1 cellular context compared by ENCODE assay signal in genomic region chr7:26291699-26292538, GRCh38.
TF ChIP-seq lines count a peak whose summit lies in the region.

TSS of gene SNX10 (plus strand) at chr7:26291862. CDS start at chr7:26346443, 54,581 bp downstream.

TF ChIP-seq in K562, 482 proteins besides CTCF, POLR2A, EP300 and RAD21 (continued from another document and continues in another):
- TF ChIP-seq ELF1 (tag; IDR thresholded peaks at IDR 0.05) = peak; percentile 74
- TF ChIP-seq L3MBTL2 (IDR thresholded peaks at IDR 0.05) = no peak
- no peak for TF ChIP-seq ZNF518B (CRISPR knock-in tag; IDR thresholded peaks at IDR 0.05)
- peak; percentile 87 for TF ChIP-seq RB1 (IDR thresholded peaks at IDR 0.05; ENCODE audit: low read depth)
- TF ChIP-seq STAG1 (CRISPR knock-in tag; IDR thresholded peaks at IDR 0.05; ENCODE audit: borderline replicate concordance) = no peak
- no peak for TF ChIP-seq TCF3 (CRISPR knock-in tag; IDR thresholded peaks at IDR 0.05)
- no peak for TF ChIP-seq FOXA3 (CRISPR knock-in tag; conservative IDR thresholded peaks at IDR 0.05 in 1 of 2, IDR thresholded peaks at IDR 0.05 in 1 of 2)
- TF ChIP-seq RBBP5 (IDR thresholded peaks at IDR 0.05; ENCODE audit: borderline replicate concordance, insufficient read depth, low read length, poor library complexity, severe bottlenecking) = no peak
- no peak for TF ChIP-seq SREBF1 (IDR thresholded peaks at IDR 0.05; ENCODE audit: borderline replicate concordance, low read depth, low read length)
- peak; percentile 81 for TF ChIP-seq CCNT2 (IDR thresholded peaks at IDR 0.05; ENCODE audit: borderline replicate concordance, extremely low read depth, insufficient read length, low read depth, low read length)
- no peak for TF ChIP-seq SMAD2 (IDR thresholded peaks at IDR 0.05; ENCODE audit: low read depth, low read length)
- TF ChIP-seq ELK3 (CRISPR knock-in tag; IDR thresholded peaks at IDR 0.05) = no peak
- TF ChIP-seq FOXA1 (IDR thresholded peaks at IDR 0.05; ENCODE audit: borderline replicate concordance) = no peak
- no peak for TF ChIP-seq ZNF586 (CRISPR knock-in tag; conservative IDR thresholded peaks at IDR 0.05)
- no peak for TF ChIP-seq SIX5 (IDR thresholded peaks at IDR 0.05; ENCODE audit: borderline replicate concordance in 1 of 2, insufficient read depth in 1 of 2, low read depth in 1 of 2, low read length in 2 of 2)
- no peak for TF ChIP-seq ESRRB (CRISPR knock-in tag; IDR thresholded peaks at IDR 0.05; ENCODE audit: borderline replicate concordance)
- peak; percentile 68; the same call in 1 of the 2 replicates for TF ChIP-seq PHF8 (IDR thresholded peaks at IDR 0.05; ENCODE audit: borderline replicate concordance, low read length)
- 0 out of 4 replicates have a peak, but pooled peaks of 1 of the 2 experiments have one; percentile 28 for TF ChIP-seq SIN3A (IDR thresholded peaks at IDR 0.05; ENCODE audit: borderline replicate concordance in 2 of 2, control insufficient read depth in 1 of 2, low read depth in 2 of 2, low read length in 2 of 2)
- no peak for TF ChIP-seq CC2D1A (IDR thresholded peaks at IDR 0.05)
- no peak for TF ChIP-seq ZNF830 (CRISPR knock-in tag; IDR thresholded peaks at IDR 0.05)
- no peak for TF ChIP-seq EWSR1 (IDR thresholded peaks at IDR 0.05; ENCODE audit: borderline replicate concordance, low read depth, partially characterized antibody)
- no peak for TF ChIP-seq ZNF717 (CRISPR knock-in tag; IDR thresholded peaks at IDR 0.05)
- no peak for TF ChIP-seq SRF (CRISPR knock-in tag; IDR thresholded peaks at IDR 0.05)
- no peak for TF ChIP-seq NFXL1 (CRISPR knock-in tag; IDR thresholded peaks at IDR 0.05)
- no peak for TF ChIP-seq XRCC5 (IDR thresholded peaks at IDR 0.05; ENCODE audit: low read depth, low read length)
- no peak for TF ChIP-seq ZNF561 (CRISPR knock-in tag; conservative IDR thresholded peaks at IDR 0.05)
- peak; percentile 97 for TF ChIP-seq CTBP1 (IDR thresholded peaks at IDR 0.05; ENCODE audit: borderline replicate concordance)
- no peak for TF ChIP-seq SAFB2 (IDR thresholded peaks at IDR 0.05; ENCODE audit: borderline replicate concordance, low read depth, low read length, severe bottlenecking)
- no peak for TF ChIP-seq NR0B1 (IDR thresholded peaks at IDR 0.05; ENCODE audit: partially characterized antibody)
- TF ChIP-seq CREB1 (IDR thresholded peaks at IDR 0.05) = no peak
- no peak for TF ChIP-seq CREB1 (CRISPR knock-in tag; IDR thresholded peaks at IDR 0.05)
- no peak for TF ChIP-seq PBX2 (CRISPR knock-in tag; IDR thresholded peaks at IDR 0.05; ENCODE audit: low read depth)
- no peak for TF ChIP-seq PBX2 (tag; conservative IDR thresholded peaks at IDR 0.05; ENCODE audit: low read depth)
- TF ChIP-seq ZNF212 (CRISPR knock-in tag; IDR thresholded peaks at IDR 0.05) = no peak
- TF ChIP-seq ZBED1 (IDR thresholded peaks at IDR 0.05) = no peak
- no peak for TF ChIP-seq CGGBP1 (CRISPR knock-in tag; IDR thresholded peaks at IDR 0.05)
- no peak for TF ChIP-seq SRSF3 (IDR thresholded peaks at IDR 0.05; ENCODE audit: insufficient read depth, low read length)
- no peak for TF ChIP-seq PURB (CRISPR knock-in tag; IDR thresholded peaks at IDR 0.05; ENCODE audit: low read depth)
- no peak for TF ChIP-seq SP2 (IDR thresholded peaks at IDR 0.05; ENCODE audit: extremely low read depth, low read depth, low read length, poor library complexity, severe bottlenecking)
- no peak for TF ChIP-seq ZNF280B (CRISPR knock-in tag; IDR thresholded peaks at IDR 0.05)
- TF ChIP-seq PCBP1 (IDR thresholded peaks at IDR 0.05; ENCODE audit: low read depth, low read length, poor library complexity, severe bottlenecking) = peak; percentile 78
- no peak for TF ChIP-seq GATA2 (CRISPR knock-in tag; IDR thresholded peaks at IDR 0.05)
- no peak for TF ChIP-seq ZNF436 (CRISPR knock-in tag; IDR thresholded peaks at IDR 0.05)
- TF ChIP-seq ZNF24 (IDR thresholded peaks at IDR 0.05) = peak; percentile 56; the same call in 1 of the 2 replicates
- peak; percentile 81 for TF ChIP-seq POLR2G (IDR thresholded peaks at IDR 0.05; ENCODE audit: low read depth, low read length)
- TF ChIP-seq ZNF3 (CRISPR knock-in tag; IDR thresholded peaks at IDR 0.05) = no peak
- peak; percentile 51 to 54; a peak in 2 of 4 replicates for TF ChIP-seq UBTF (IDR thresholded peaks at IDR 0.05; ENCODE audit: borderline replicate concordance in 1 of 2, low read depth in 2 of 2, low read length in 2 of 2)
- no peak for TF ChIP-seq HEY1 (CRISPR knock-in tag; IDR thresholded peaks at IDR 0.05; ENCODE audit: borderline replicate concordance)
- TF ChIP-seq ZKSCAN3 (CRISPR knock-in tag; IDR thresholded peaks at IDR 0.05) = no peak
- TF ChIP-seq ZNF699 (CRISPR knock-in tag; IDR thresholded peaks at IDR 0.05; ENCODE audit: insufficient replicate concordance) = no peak
- TF ChIP-seq CREB5 (CRISPR knock-in tag; IDR thresholded peaks at IDR 0.05) = no peak
- TF ChIP-seq SRSF1 (IDR thresholded peaks at IDR 0.05; ENCODE audit: low read depth, low read length) = no peak
- TF ChIP-seq ZNF584 (CRISPR knock-in tag; IDR thresholded peaks at IDR 0.05; ENCODE audit: low read depth) = 0 out of 2 replicates have a peak, but pooled peaks have one; percentile 59
- no peak for TF ChIP-seq PYGO2 (tag; IDR thresholded peaks at IDR 0.05)
- peak; percentile 64 for TF ChIP-seq HMGN3 (IDR thresholded peaks at IDR 0.05; ENCODE audit: borderline replicate concordance, extremely low read depth, insufficient read length, low read depth, low read length)
- TF ChIP-seq ZNF696 (CRISPR knock-in tag; conservative IDR thresholded peaks at IDR 0.05) = no peak
- no peak for TF ChIP-seq FOXM1 (IDR thresholded peaks at IDR 0.05; ENCODE audit: low read depth)
- TF ChIP-seq FOXM1 (CRISPR knock-in tag; IDR thresholded peaks at IDR 0.05; ENCODE audit: low read depth) = no peak
- TF ChIP-seq ZNF23 (CRISPR knock-in tag; IDR thresholded peaks at IDR 0.05) = no peak
- TF ChIP-seq ZNF655 (CRISPR knock-in tag; IDR thresholded peaks at IDR 0.05) = no peak
